Comparison of ENCODE assay signal across 15 cellular contexts in genomic region chr12:90065301-90065801, GRCh38.
DNase-seq lines count a peak whose midpoint lies in the region; ATAC-seq and TF ChIP-seq lines count a peak whose summit lies in the region.
"Had no signal": no experiment of that assay in that cellular context is flagged by ENCODE, and none has a peak within 500 bp of the region (broad histone marks: within the 10 kb centered on the region; RNA-seq: fewer than 3 reads in every experiment).

No MANE protein-coding gene starts in this region.

- WGBS in stomach, 5 donors: 62 to 79% (median 72%) methylated on average over 2 of the region's 2 CpGs

- TF ChIP-seq CTCF in fibroblast of mammary gland (conservative IDR thresholded peaks at IDR 0.05; ENCODE audit: control insufficient read depth, insufficient read depth, low read depth, low read length) (no peak), stomach (IDR thresholded peaks at IDR 0.05) (no peak)

- intact Hi-C loops in stomach (cut with DNase I; ENCODE audit: low total_unique reads): no loop called here

- H3K27ac ChIP-seq in BLaER1: peak overlapping the region; percentile 31; the same call in 1 of the 2 replicates
- no peak overlapping the region for H3K27ac ChIP-seq in stomach
- H3K27ac ChIP-seq: ascending aorta, tibial artery had no signal

- TF ChIP-seq EP300 in stomach (IDR thresholded peaks at IDR 0.05): no peak

- peaks cover 17% of the 10 kb centered on the region; the same call in 1 of the 2 replicates for H3K9me3 ChIP-seq in BLaER1
- H3K9me3 ChIP-seq in stomach: no peaks in the 10 kb centered on the region
- H3K9me3 ChIP-seq: ascending aorta, tibial artery had no signal

- H3K4me1 ChIP-seq in BLaER1: peaks cover 24% of the 10 kb centered on the region
- no peaks in the 10 kb centered on the region for H3K4me1 ChIP-seq in stomach
- H3K4me1 ChIP-seq: ascending aorta had no signal

- no peak overlapping the region for H3K9ac ChIP-seq in BLaER1

- no peaks in the 10 kb centered on the region for H4K20me1 ChIP-seq in BLaER1

- H3K27me3 ChIP-seq in BLaER1 (no peaks in the 10 kb centered on the region), stomach (no peaks in the 10 kb centered on the region)
- H3K27me3 ChIP-seq: ascending aorta, tibial artery had no signal

- H3K4me3 ChIP-seq in BLaER1: no peak overlapping the region; the same call in 1 of the 2 replicates
- no peak overlapping the region for H3K4me3 ChIP-seq in fibroblast of mammary gland (ENCODE audit: control insufficient read depth, low read depth, low read length)
- H3K4me3 ChIP-seq in stomach: no peak overlapping the region
- H3K4me3 ChIP-seq: ascending aorta, tibial artery had no signal

- H3K36me3 ChIP-seq in BLaER1 (no peaks in the 10 kb centered on the region), stomach (no peaks in the 10 kb centered on the region)
- H3K36me3 ChIP-seq: ascending aorta, tibial artery had no signal

- TF ChIP-seq POLR2A in stomach (IDR thresholded peaks at IDR 0.05): no peak

- H3K4me2 ChIP-seq in BLaER1: peak overlapping the region; percentile 71

- peak; percentile 46 for ATAC-seq in HG02852 (IDR thresholded peaks at IDR 0.05; ENCODE audit: unreplicated experiment)
- ATAC-seq: activated T-cell treated with anti-CD3 and anti-CD28 coated beads, Interleukin-2, amount 50 U/mL, for 4 hours; right cardiac atrium had no signal

- DNase-seq in NCI-H748 treated with DMSO at 0.1 percent for 48 hours (lab: John Stamatoyannopoulos, UW) (peak; percentile 25), fibroblast of mammary gland (ENCODE audit: low read depth) (peak; percentile 31), NOMO-1 treated with DMSO at 0.1 percent for 48 hours (lab: John Stamatoyannopoulos, UW; ENCODE audit: unreplicated experiment) (no peak), stomach (no peak), NCI-H187 treated with DMSO at 0.1 percent for 48 hours (lab: John Stamatoyannopoulos, UW) (no peak)
- no peak for DNase-seq in activated naive CD4-positive, alpha-beta T cell treated with Interleukin-2 at 50 U/mL for 16 hours
- DNase-seq: activated T-cell treated with anti-CD3 and anti-CD28 coated beads, Interleukin-2, amount 50 U/mL, for 4 hours; effector memory CD4-positive, alpha-beta T cell; GDM1; NCI-H146; right cardiac atrium; tibial artery had no signal

Comparison
In these comparisons a context has a peak if more than half of its experiments do, and no peak if none do; other contexts are left out.
1. DNase-seq: peak in NCI-H748 treated with DMSO at 0.1 percent for 48 hours (single experiment) and fibroblast of mammary gland (single experiment); none in NOMO-1 treated with DMSO at 0.1 percent for 48 hours (single experiment), stomach (single experiment), activated naive CD4-positive, alpha-beta T cell treated with Interleukin-2 at 50 U/mL for 16 hours (single experiment) and NCI-H187 treated with DMSO at 0.1 percent for 48 hours (single experiment).